In genomic region chr17:44766409-44767038, GRCh38 we compare ENCODE assay signal across 1 cellular context.
TF ChIP-seq lines count a peak whose summit lies in the region.

No MANE protein-coding gene starts in this region.

TF ChIP-seq in GM23338, 12 proteins besides CTCF, POLR2A, EP300 and RAD21:
- no peak for TF ChIP-seq REST (IDR thresholded peaks at IDR 0.05; ENCODE audit: unreplicated experiment)
- TF ChIP-seq ZNF462 (CRISPR knock-in tag; IDR thresholded peaks at IDR 0.05): no peak
- TF ChIP-seq EZH2 (IDR thresholded peaks at IDR 0.05; ENCODE audit: low read depth, unreplicated experiment): no peak
- TF ChIP-seq ETS1 (IDR thresholded peaks at IDR 0.05): no peak
- no peak for TF ChIP-seq ZNF331 (CRISPR knock-in tag; IDR thresholded peaks at IDR 0.05; ENCODE audit: low read depth)
- TF ChIP-seq CREB1 (CRISPR knock-in tag; IDR thresholded peaks at IDR 0.05; ENCODE audit: low read depth): no peak
- TF ChIP-seq EZH2phosphoT487 (IDR thresholded peaks at IDR 0.05; ENCODE audit: unreplicated experiment): no peak
- no peak for TF ChIP-seq JUNB (IDR thresholded peaks at IDR 0.05; ENCODE audit: unreplicated experiment)
- no peak for TF ChIP-seq STAT1 (IDR thresholded peaks at IDR 0.05; ENCODE audit: unreplicated experiment)
- no peak for TF ChIP-seq ZNF114 (CRISPR knock-in tag; IDR thresholded peaks at IDR 0.05)
- no peak for TF ChIP-seq NANOG (IDR thresholded peaks at IDR 0.05; ENCODE audit: borderline replicate concordance)
- TF ChIP-seq POLR2AphosphoS5 (IDR thresholded peaks at IDR 0.05; ENCODE audit: low read depth): no peak
TF ChIP-seq in GM23338: peak in this region for 0.
